8 cellular contexts compared by ENCODE assay signal in genomic region chr2:42810126-42810970, GRCh38. TPM values are rescaled to one million over a fixed set of nuclear protein-coding genes. Genes with fewer than 3 reads are reported as not detected.
A peak's percentile ranks its signal among the peaks of the same experiment; 100 is the strongest.
DNase-seq lines count a peak whose midpoint lies in the region; ATAC-seq and TF ChIP-seq lines count a peak whose summit lies in the region.

No MANE protein-coding gene starts in this region.

- TF ChIP-seq CTCF in IMR-90 (conservative IDR thresholded peaks at IDR 0.05; ENCODE audit: low read depth, low read length) (no peak), OCI-LY7 (conservative IDR thresholded peaks at IDR 0.05; ENCODE audit: low read length) (no peak), epithelial cell of proximal tubule (conservative IDR thresholded peaks at IDR 0.05; ENCODE audit: low read depth, low read length) (no peak)

- H3K9me2 ChIP-seq in OCI-LY7 (ENCODE audit: insufficient read depth, low read length), result no peaks in the 10 kb centered on the region

- peak overlapping the region; percentile 88 for H3K4ac ChIP-seq in IMR-90 (ENCODE audit: low read depth, low read length)

- WGBS in IMR-90 (ENCODE audit: extremely low coverage in 2 of 2, insufficient read length in 1 of 2), 2 experiments, result 3% methylated on average over 41 of the region's 83 CpGs; no CpG with 5 or more reads in 1 of the 2 experiments

- no peak for TF ChIP-seq RAD21 in IMR-90 (IDR thresholded peaks at IDR 0.05; ENCODE audit: low read length)

- H3K23ac ChIP-seq in IMR-90 (ENCODE audit: low read depth, low read length), result peak overlapping the region; percentile 47; the same call in 1 of the 2 replicates

- peak overlapping the region; percentile 61; the same call in 1 of the 2 replicates for H3K56ac ChIP-seq in IMR-90 (ENCODE audit: extremely low read depth, insufficient read depth, low read length)

- H2BK5ac ChIP-seq in IMR-90 (ENCODE audit: low read depth, low read length, poor library complexity, severe bottlenecking), result peak overlapping the region; percentile 94

- no TSS peak for BruUV-seq in IMR-90 (replicated peaks; lab: Mats Ljungman, UMichigan)
- no TSS peak for BruUV-seq in OCI-LY7 (replicated peaks; lab: Mats Ljungman, UMichigan)

- H3K79me1 ChIP-seq in IMR-90 (ENCODE audit: low read depth in 1 of 2, low read length in 2 of 2), result no peaks in the 10 kb centered on the region

- H2AFZ ChIP-seq in IMR-90 (replicated peaks; ENCODE audit: low read length, poor library complexity) (peak overlapping the region; percentile 99), OCI-LY7 (ENCODE audit: low read length) (peak overlapping the region; percentile 67)

- H3K18ac ChIP-seq in IMR-90 (ENCODE audit: low read depth, low read length), result peak overlapping the region; percentile 62

- H3K4me2 ChIP-seq in IMR-90 (ENCODE audit: low read depth, low read length) (peak overlapping the region; percentile 62), OCI-LY7 (ENCODE audit: low read length) (peak overlapping the region; percentile 83)

- DNase-seq in DMS153 (lab: John Stamatoyannopoulos, UW) (peak; percentile 93), IMR-90 (peak; percentile 97), OCI-LY7 (ENCODE audit: low spot score) (peak; percentile 88), activated T-cell treated with anti-CD3 and anti-CD28 coated beads for 48 hours (ENCODE audit: low read depth) (peak; percentile 95), epithelial cell of proximal tubule (ENCODE audit: low read depth) (peak; percentile 71)
- peak; percentile 91 for DNase-seq in stimulated activated CD8-positive, alpha-beta memory T cell treated with anti-CD3 and anti-CD28 coated beads, Interleukin-7, amount 100 ng/mL, for 1 hour (ENCODE audit: low read depth in 2 of 2)

- H4K5ac ChIP-seq in IMR-90 (ENCODE audit: low read depth, low read length), result peak overlapping the region; percentile 69

- in situ Hi-C loops in IMR-90 (cut with MboI; ENCODE audit: low sequenced_read_pairs), result no loop called here

- peak; percentile 93 for TF ChIP-seq POLR2A in IMR-90 (IDR thresholded peaks at IDR 0.05; ENCODE audit: low read depth, low read length)

- no peaks in the 10 kb centered on the region for H3K27me3 ChIP-seq in IMR-90 (ENCODE audit: control insufficient read depth, insufficient read depth, low read length)
- no peaks in the 10 kb centered on the region for H3K27me3 ChIP-seq in muscle layer of colon (ENCODE audit: control insufficient read depth in 1 of 2, insufficient read depth in 2 of 2, low read length in 2 of 2)

- H4K20me1 ChIP-seq in IMR-90 (ENCODE audit: insufficient read depth, low read length) (no peaks in the 10 kb centered on the region), OCI-LY7 (ENCODE audit: insufficient read depth, low read length) (no peaks in the 10 kb centered on the region)

- peak; percentile 74 for ATAC-seq in GM21529 (IDR thresholded peaks at IDR 0.05; ENCODE audit: unreplicated experiment)
- ATAC-seq in IMR-90 (ENCODE audit: low read depth), result peak; percentile 89

- CTCF ChIA-PET in IMR-90 (lab: Yijun Ruan, JAX) (interaction anchor here (0.8 to 1.6 kb wide), 3 partner anchors 14 to 767 kb away, joined by 3 to 6 read pairs (median 3); no protein-coding TSS in a partner anchor), OCI-LY7 (lab: Charles Lee; ENCODE audit: unreplicated experiment) (interaction anchor here (1.0 kb wide), 1 partner anchor 295 kb away, joined by 3 read pairs; no protein-coding TSS in a partner anchor)

- H4K91ac ChIP-seq in IMR-90 (ENCODE audit: insufficient read depth, low read depth, low read length), result peak overlapping the region; percentile 85

- H2BK120ac ChIP-seq in IMR-90 (ENCODE audit: low read depth, low read length), result peak overlapping the region; percentile 64

- H2BK15ac ChIP-seq in IMR-90 (ENCODE audit: low read depth, low read length), result no peak overlapping the region

- H3K9ac ChIP-seq in IMR-90 (ENCODE audit: low read depth, low read length) (peak overlapping the region; percentile 72), muscle layer of colon (ENCODE audit: low read length) (peak overlapping the region; percentile 100)

- H4K8ac ChIP-seq in IMR-90 (ENCODE audit: low read depth in 2 of 2, low read length in 2 of 2), result peak overlapping the region; percentile 53 to 86

- intact Hi-C loops in IMR-90 (cut with micrococcal nuclease), result no loop called here
- intact Hi-C loops in OCI-LY7 (cut with micrococcal nuclease; ENCODE audit: unreplicated experiment), result no loop called here

- POLR2A ChIA-PET in IMR-90 (lab: Charles Lee; ENCODE audit: unreplicated experiment), result interaction anchor here (0.6 to 1.3 kb wide), 3 partner anchors 9 to 647 kb away, joined by 4 to 8 read pairs (median 4); partner anchors contain the start of gene ZFP36L2
- POLR2A ChIA-PET in OCI-LY7 (lab: Charles Lee), result interaction anchor here (0.6 to 1.8 kb wide), 2 partner anchors 16 to 20 kb away, joined by 3 to 4 read pairs; no protein-coding TSS in a partner anchor

- H3K36me3 ChIP-seq in IMR-90 (ENCODE audit: control insufficient read depth, insufficient read depth, low read length) (no peaks in the 10 kb centered on the region), OCI-LY7 (ENCODE audit: insufficient read depth, low read length) (no peaks in the 10 kb centered on the region), muscle layer of colon (ENCODE audit: insufficient read depth, low read length) (no peaks in the 10 kb centered on the region)

- dilution Hi-C loops in IMR-90 (cut with HindIII; ENCODE audit: low sequenced_read_pairs, unreplicated experiment), result no loop called here

- peak overlapping the region; percentile 62 for H3K4me3 ChIP-seq in IMR-90 (ENCODE audit: insufficient read depth, low read depth, low read length)
- H3K4me3 ChIP-seq in OCI-LY7 (ENCODE audit: low read depth, low read length, poor library complexity, severe bottlenecking), result peak overlapping the region; percentile 67
- H3K4me3 ChIP-seq in epithelial cell of proximal tubule (ENCODE audit: low read depth, low read length), result peak overlapping the region; percentile 60
- peak overlapping the region; percentile 22 to 86 for H3K4me3 ChIP-seq in muscle layer of colon (ENCODE audit: low read depth in 1 of 2, low read length in 2 of 2)

- H3K79me2 ChIP-seq in OCI-LY7 (ENCODE audit: insufficient read depth, low read depth, low read length), result no peaks in the 10 kb centered on the region

- H3K4me1 ChIP-seq in IMR-90 (ENCODE audit: control insufficient read depth, insufficient read depth, low read length), result peaks cover 14% of the 10 kb centered on the region
- H3K4me1 ChIP-seq in OCI-LY7 (ENCODE audit: insufficient read depth, low read length, poor library complexity, severe bottlenecking), result peaks cover 15% of the 10 kb centered on the region
- peaks cover 6% of the 10 kb centered on the region for H3K4me1 ChIP-seq in muscle layer of colon (ENCODE audit: insufficient read depth, low read length)

- H3K14ac ChIP-seq in IMR-90 (replicated peaks; ENCODE audit: low read depth, low read length), result peak overlapping the region; percentile 90

- H3K27ac ChIP-seq in IMR-90 (ENCODE audit: insufficient read depth, low read length), result peak overlapping the region; percentile 88
- H3K27ac ChIP-seq in OCI-LY7 (ENCODE audit: low read depth, low read length, poor library complexity, severe bottlenecking), result peak overlapping the region; percentile 70
- H3K27ac ChIP-seq in muscle layer of colon (ENCODE audit: low read depth, low read length), result peak overlapping the region; percentile 98

- H2AK9ac ChIP-seq in IMR-90 (replicated peaks; ENCODE audit: low read depth, low read length, poor library complexity), result peak overlapping the region; percentile 95

- H3K9me1 ChIP-seq in IMR-90 (ENCODE audit: insufficient read depth, low read length), result peaks cover 8% of the 10 kb centered on the region

- H2AK5ac ChIP-seq in IMR-90 (ENCODE audit: low read depth, low read length), result peak overlapping the region; percentile 9; the same call in 1 of the 2 replicates

- H3K9me3 ChIP-seq in IMR-90 (ENCODE audit: control insufficient read depth, insufficient read depth, low read length) (no peaks in the 10 kb centered on the region), OCI-LY7 (ENCODE audit: low read length) (no peaks in the 10 kb centered on the region), muscle layer of colon (ENCODE audit: low read length) (no peaks in the 10 kb centered on the region)

- no peak overlapping the region; the same call in 1 of the 2 replicates for H2BK20ac ChIP-seq in IMR-90 (ENCODE audit: low read depth, low read length)

TF ChIP-seq in IMR-90, 13 proteins besides CTCF, POLR2A, EP300 and RAD21:
- TF ChIP-seq RCOR1 (IDR thresholded peaks at IDR 0.05; ENCODE audit: insufficient replicate concordance, low read length) (peak; percentile 45), NFE2L2 (IDR thresholded peaks at IDR 0.05; ENCODE audit: low read depth, low read length) (0 out of 2 replicates have a peak, but pooled peaks have one; percentile 1), FOS (IDR thresholded peaks at IDR 0.05; ENCODE audit: low read depth, low read length) (peak; percentile 97), CEBPB (IDR thresholded peaks at IDR 0.05; ENCODE audit: low read depth, low read length) (peak; percentile 95), BHLHE40 (IDR thresholded peaks at IDR 0.05; ENCODE audit: low read depth, low read length) (no peak), RFX5 (IDR thresholded peaks at IDR 0.05; ENCODE audit: low read depth, low read length) (no peak), CHD1 (IDR thresholded peaks at IDR 0.05; ENCODE audit: low read depth, low read length) (peak; percentile 72; the same call in 1 of the 2 replicates)
- TF ChIP-seq, protein P1, sequence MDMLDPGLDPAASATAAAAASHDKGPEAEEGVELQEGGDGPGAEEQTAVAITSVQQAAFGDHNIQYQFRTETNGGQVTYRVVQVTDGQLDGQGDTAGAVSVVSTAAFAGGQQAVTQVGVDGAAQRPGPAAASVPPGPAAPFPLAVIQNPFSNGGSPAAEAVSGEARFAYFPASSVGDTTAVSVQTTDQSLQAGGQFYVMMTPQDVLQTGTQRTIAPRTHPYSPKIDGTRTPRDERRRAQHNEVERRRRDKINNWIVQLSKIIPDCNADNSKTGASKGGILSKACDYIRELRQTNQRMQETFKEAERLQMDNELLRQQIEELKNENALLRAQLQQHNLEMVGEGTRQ (IDR thresholded peaks at IDR 0.05; ENCODE audit: low read depth, low read length), result peak; percentile 40; the same call in 1 of the 2 replicates

RNA-seq across cellular contexts. Expression of gene HAAO, which starts 18.0 kb away (rescaled TPM):
- 0.18 TPM in 1 of 2 replicates, not detected in the other for total RNA-seq in IMR-90 (2012; rRNA removed)
- 0.05 and 0.09 TPM in 2 replicates for polyA plus RNA-seq in IMR-90 (2012; rRNA removed)
- polyA plus RNA-seq in IMR-90 (2012; cell fraction: cytosol; rRNA removed), result 0.10 TPM in 1 of 2 replicates, not detected in the other
- polyA plus RNA-seq in IMR-90 (2012; cell fraction: nucleus; rRNA removed; ENCODE audit: low replicate concordance), result 0.18 and 0.31 TPM in 2 replicates
- total RNA-seq in OCI-LY7 (2014; rRNA removed; shearing (Covaris generic)), result not detected in 2 replicates
- not detected in 2 replicates for total RNA-seq in OCI-LY7 (2022)
- total RNA-seq in epithelial cell of proximal tubule, result 2.2 and 6.1 TPM in 2 replicates

RNA-seq across cellular contexts. Expression of gene OXER1, which starts 46.4 kb away (rescaled TPM):
- not detected in 2 replicates for total RNA-seq in IMR-90 (2012; rRNA removed)
- polyA plus RNA-seq in IMR-90 (2012; rRNA removed), result not detected in 2 replicates
- polyA plus RNA-seq in IMR-90 (2012; cell fraction: cytosol; rRNA removed), result not detected in 2 replicates
- 0.03 and 0.08 TPM in 2 replicates for polyA plus RNA-seq in IMR-90 (2012; cell fraction: nucleus; rRNA removed; ENCODE audit: low replicate concordance)
- total RNA-seq in OCI-LY7 (2014; rRNA removed; shearing (Covaris generic)), result not detected in 2 replicates
- total RNA-seq in OCI-LY7 (2022), result not detected in 2 replicates
- 0.07 TPM in 1 of 2 replicates, not detected in the other for total RNA-seq in epithelial cell of proximal tubule

Comparison
In these comparisons a context has a peak if more than half of its experiments do, and no peak if none do; other contexts are left out.
1. Peak in every context shown above with its lines: DNase-seq, ATAC-seq, H3K4me3 ChIP-seq and H3K27ac ChIP-seq.